In the genomic region with DNA sequence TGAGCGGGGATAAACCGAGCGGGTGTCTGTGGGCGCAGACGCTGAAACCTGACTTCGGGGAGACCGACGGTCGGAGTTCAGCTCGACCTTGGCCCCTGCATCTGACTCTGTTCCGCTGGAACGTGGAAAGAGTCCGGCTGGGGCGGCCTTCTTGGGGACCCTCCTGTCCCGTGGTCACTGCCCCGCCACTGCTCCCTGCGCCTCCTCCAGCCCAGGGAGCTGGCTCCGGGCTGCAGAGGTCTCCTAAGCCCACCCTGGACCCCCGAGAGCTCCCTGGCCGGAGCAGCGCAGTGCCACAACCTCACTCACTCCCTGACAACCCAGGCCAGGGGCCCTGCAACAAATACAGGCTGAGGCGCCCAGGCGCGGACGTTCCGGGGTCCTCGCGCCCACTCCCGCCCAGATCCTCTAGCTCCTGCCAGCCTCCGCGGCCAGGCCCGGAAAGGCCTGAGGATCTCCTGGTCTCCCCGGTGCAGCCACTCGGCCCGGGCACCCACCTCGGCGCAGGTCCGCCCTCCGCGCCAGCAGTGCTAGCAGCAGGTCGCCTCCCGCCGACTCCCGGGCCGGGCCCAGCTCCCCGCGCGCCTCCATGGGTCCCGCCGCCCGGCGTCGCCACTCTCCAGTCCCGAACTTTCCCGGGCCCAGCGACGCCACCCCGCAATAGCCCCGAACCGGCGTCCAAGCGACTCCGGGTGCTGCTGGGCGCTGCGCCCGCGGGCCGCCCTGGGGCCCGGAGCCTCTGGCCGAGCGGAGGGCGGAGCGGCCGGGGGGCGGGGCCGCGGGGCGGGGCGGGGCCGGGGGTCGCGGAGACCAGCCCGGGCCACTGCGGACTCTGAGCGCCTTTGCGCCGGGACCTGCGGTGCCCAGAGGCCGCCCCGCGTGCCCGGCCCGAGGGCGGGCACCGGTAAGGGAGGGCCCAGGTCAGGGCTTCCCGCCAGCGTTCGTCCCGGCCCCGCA, we compare ENCODE assay signal across 2 cellular contexts.
TF ChIP-seq lines count a peak whose summit lies in the region.

No MANE protein-coding gene starts in this region.

TF ChIP-seq in A549, 52 proteins besides CTCF, POLR2A, EP300 and RAD21 (continued from another document):
- no peak for TF ChIP-seq RARB (CRISPR knock-in tag; IDR thresholded peaks at IDR 0.05)
- TF ChIP-seq HOXA7 (CRISPR knock-in tag; IDR thresholded peaks at IDR 0.05), result no peak
- TF ChIP-seq RCOR1 (IDR thresholded peaks at IDR 0.05; ENCODE audit: low read depth, low read length), result no peak
- no peak for TF ChIP-seq ZNF302 (CRISPR knock-in tag; IDR thresholded peaks at IDR 0.05)
- TF ChIP-seq, protein P1, sequence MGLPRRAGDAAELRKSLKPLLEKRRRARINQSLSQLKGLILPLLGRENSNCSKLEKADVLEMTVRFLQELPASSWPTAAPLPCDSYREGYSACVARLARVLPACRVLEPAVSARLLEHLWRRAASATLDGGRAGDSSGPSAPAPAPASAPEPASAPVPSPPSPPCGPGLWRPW (IDR thresholded peaks at IDR 0.05), result no peak
- TF ChIP-seq SREBF2 (IDR thresholded peaks at IDR 0.05), result no peak
- TF ChIP-seq, protein P2, sequence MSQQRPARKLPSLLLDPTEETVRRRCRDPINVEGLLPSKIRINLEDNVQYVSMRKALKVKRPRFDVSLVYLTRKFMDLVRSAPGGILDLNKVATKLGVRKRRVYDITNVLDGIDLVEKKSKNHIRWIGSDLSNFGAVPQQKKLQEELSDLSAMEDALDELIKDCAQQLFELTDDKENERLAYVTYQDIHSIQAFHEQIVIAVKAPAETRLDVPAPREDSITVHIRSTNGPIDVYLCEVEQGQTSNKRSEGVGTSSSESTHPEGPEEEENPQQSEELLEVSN (IDR thresholded peaks at IDR 0.05; ENCODE audit: borderline replicate concordance, low read depth), result no peak
- no peak for TF ChIP-seq CHD2 (IDR thresholded peaks at IDR 0.05; ENCODE audit: low read length, partially characterized antibody)
- TF ChIP-seq NR3C1 (IDR thresholded peaks at IDR 0.05), result no peak
- TF ChIP-seq ZSCAN20 (CRISPR knock-in tag; IDR thresholded peaks at IDR 0.05), result no peak
- TF ChIP-seq TP53 (CRISPR knock-in tag; IDR thresholded peaks at IDR 0.05), result no peak
- no peak for TF ChIP-seq CBX2 (IDR thresholded peaks at IDR 0.05; ENCODE audit: borderline replicate concordance, low read depth)
TF ChIP-seq in A549: peak in this region for 0.

TF ChIP-seq in WTC11, 78 proteins besides CTCF, POLR2A, EP300 and RAD21 (continued from another document):
- TF ChIP-seq, protein P3, sequence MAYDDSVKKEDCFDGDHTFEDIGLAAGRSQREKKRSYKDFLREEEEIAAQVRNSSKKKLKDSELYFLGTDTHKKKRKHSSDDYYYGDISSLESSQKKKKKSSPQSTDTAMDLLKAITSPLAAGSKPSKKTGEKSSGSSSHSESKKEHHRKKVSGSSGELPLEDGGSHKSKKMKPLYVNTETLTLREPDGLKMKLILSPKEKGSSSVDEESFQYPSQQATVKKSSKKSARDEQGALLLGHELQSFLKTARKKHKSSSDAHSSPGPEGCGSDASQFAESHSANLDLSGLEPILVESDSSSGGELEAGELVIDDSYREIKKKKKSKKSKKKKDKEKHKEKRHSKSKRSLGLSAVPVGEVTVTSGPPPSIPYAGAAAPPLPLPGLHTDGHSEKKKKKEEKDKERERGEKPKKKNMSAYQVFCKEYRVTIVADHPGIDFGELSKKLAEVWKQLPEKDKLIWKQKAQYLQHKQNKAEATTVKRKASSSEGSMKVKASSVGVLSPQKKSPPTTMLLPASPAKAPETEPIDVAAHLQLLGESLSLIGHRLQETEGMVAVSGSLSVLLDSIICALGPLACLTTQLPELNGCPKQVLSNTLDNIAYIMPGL (CRISPR knock-in tag; IDR thresholded peaks at IDR 0.05), result 0 out of 2 replicates have a peak, but pooled peaks have one; percentile 29
